In genomic region chr22:42361523-42361922, GRCh38 we compare ENCODE assay signal across 7 cellular contexts.
"Had no signal": no experiment of that assay in that cellular context is flagged by ENCODE, and none has a peak within 500 bp of the region (broad histone marks: within the 10 kb centered on the region; RNA-seq: fewer than 3 reads in every experiment).

No MANE protein-coding gene starts in this region.

- DNase-seq: H7, IMR-90, KG1 had no signal

- H3K36me3 ChIP-seq: HAP-1 had no signal

- H3K4me2 ChIP-seq: GM23338 had no signal

- ATAC-seq: GM23338, HCT116, K562 had no signal

- H3K4me3 ChIP-seq: GM23338, HAP-1, K562 had no signal

- H3K9me3 ChIP-seq: HAP-1 had no signal

- H2AFZ ChIP-seq: GM23338 had no signal

- H3K4me3 Mint-ChIP-seq: GM23338 had no signal

- H3K27ac Mint-ChIP-seq: GM23338 had no signal

- H3K9me3 Mint-ChIP-seq: GM23338 had no signal
